In the genomic region with DNA sequence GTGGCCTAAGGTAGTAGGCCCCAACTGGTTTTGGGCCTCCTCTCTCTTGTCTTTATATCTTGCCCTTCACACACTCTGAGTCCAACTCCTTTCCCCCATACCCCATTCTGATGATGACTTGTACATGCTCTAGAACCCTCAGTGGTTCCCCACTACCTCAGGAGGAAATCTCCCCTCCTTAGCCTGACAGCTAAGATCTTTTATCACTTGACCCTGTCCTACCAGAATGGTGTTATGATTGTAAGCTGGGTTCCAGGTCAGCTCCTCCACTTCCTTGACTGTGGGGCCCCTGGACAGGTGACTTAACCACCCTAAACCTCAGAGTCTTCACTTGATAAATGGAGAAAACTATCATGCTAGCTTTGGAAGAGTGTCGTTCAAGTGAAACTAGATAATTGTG, we compare ENCODE assay signal across 3 cellular contexts.
TF ChIP-seq lines count a peak whose summit lies in the region.

No MANE protein-coding gene starts in this region.

TF ChIP-seq in SK-N-SH treated with all-trans-retinoic acid at 6 μM for 48 hours, 23 proteins besides CTCF, POLR2A, EP300 and RAD21:
- no peak for TF ChIP-seq RARB (CRISPR knock-in tag; IDR thresholded peaks at IDR 0.05)
- peak; percentile 98 for TF ChIP-seq ZNF70 (CRISPR knock-in tag; IDR thresholded peaks at IDR 0.05)
- TF ChIP-seq ZC3H10 (CRISPR knock-in tag; IDR thresholded peaks at IDR 0.05), result no peak
- no peak for TF ChIP-seq TCF4 (CRISPR knock-in tag; IDR thresholded peaks at IDR 0.05; ENCODE audit: borderline replicate concordance)

TF ChIP-seq in SK-N-SH, 30 proteins besides CTCF, POLR2A, EP300 and RAD21:
- TF ChIP-seq FOXM1 (IDR thresholded peaks at IDR 0.05; ENCODE audit: low read depth) (no peak), SIN3A (IDR thresholded peaks at IDR 0.05; ENCODE audit: borderline replicate concordance, low read depth, low read length) (no peak), JUND (IDR thresholded peaks at IDR 0.05) (no peak), ZBTB33 (IDR thresholded peaks at IDR 0.05; ENCODE audit: borderline replicate concordance, low read depth) (no peak), NRF1 (IDR thresholded peaks at IDR 0.05; ENCODE audit: low read depth, low read length) (no peak), TEAD4 (IDR thresholded peaks at IDR 0.05; ENCODE audit: borderline replicate concordance, insufficient read depth) (no peak), MXI1 (IDR thresholded peaks at IDR 0.05; ENCODE audit: low read depth, low read length) (no peak), SMC3 (IDR thresholded peaks at IDR 0.05; ENCODE audit: low read depth, low read length) (no peak), NFIC (IDR thresholded peaks at IDR 0.05; ENCODE audit: borderline replicate concordance) (no peak), MEF2A (IDR thresholded peaks at IDR 0.05; ENCODE audit: borderline replicate concordance, low read depth) (no peak), RCOR1 (IDR thresholded peaks at IDR 0.05; ENCODE audit: low read length) (no peak), RXRA (IDR thresholded peaks at IDR 0.05; ENCODE audit: borderline replicate concordance, low read depth) (no peak), FOXJ3 (CRISPR knock-in tag; IDR thresholded peaks at IDR 0.05) (no peak), USF1 (IDR thresholded peaks at IDR 0.05; ENCODE audit: borderline replicate concordance, low read depth) (no peak), GABPA (IDR thresholded peaks at IDR 0.05; ENCODE audit: low read depth) (no peak), POLR2AphosphoS5 (IDR thresholded peaks at IDR 0.05; ENCODE audit: low read depth, low read length) (no peak), CHD2 (IDR thresholded peaks at IDR 0.05; ENCODE audit: low read length, partially characterized antibody) (no peak), GATA2 (CRISPR knock-in tag; IDR thresholded peaks at IDR 0.05) (no peak), EZH2phosphoT487 (IDR thresholded peaks at IDR 0.05; ENCODE audit: borderline replicate concordance, low read depth) (no peak)
- TF ChIP-seq, protein P1, sequence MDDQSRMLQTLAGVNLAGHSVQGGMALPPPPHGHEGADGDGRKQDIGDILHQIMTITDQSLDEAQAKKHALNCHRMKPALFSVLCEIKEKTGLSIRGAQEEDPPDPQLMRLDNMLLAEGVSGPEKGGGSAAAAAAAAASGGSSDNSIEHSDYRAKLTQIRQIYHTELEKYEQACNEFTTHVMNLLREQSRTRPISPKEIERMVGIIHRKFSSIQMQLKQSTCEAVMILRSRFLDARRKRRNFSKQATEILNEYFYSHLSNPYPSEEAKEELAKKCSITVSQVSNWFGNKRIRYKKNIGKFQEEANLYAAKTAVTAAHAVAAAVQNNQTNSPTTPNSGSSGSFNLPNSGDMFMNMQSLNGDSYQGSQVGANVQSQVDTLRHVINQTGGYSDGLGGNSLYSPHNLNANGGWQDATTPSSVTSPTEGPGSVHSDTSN (IDR thresholded peaks at IDR 0.05), result no peak

TF ChIP-seq in H1, 55 proteins besides CTCF, POLR2A, EP300 and RAD21:
- TF ChIP-seq HDAC2 (IDR thresholded peaks at IDR 0.05; ENCODE audit: borderline replicate concordance in 1 of 2, low read depth in 2 of 2, low read length in 2 of 2) (no peak), MAFK (IDR thresholded peaks at IDR 0.05; ENCODE audit: low read depth, low read length) (no peak), RXRA (IDR thresholded peaks at IDR 0.05; ENCODE audit: insufficient read depth, low read depth, low read length) (no peak), BACH1 (IDR thresholded peaks at IDR 0.05; ENCODE audit: low read length) (no peak), SRF (IDR thresholded peaks at IDR 0.05; ENCODE audit: low read depth, low read length) (no peak), SAP30 (IDR thresholded peaks at IDR 0.05; ENCODE audit: insufficient read depth, insufficient replicate concordance, low read length) (no peak), EZH2 (IDR thresholded peaks at IDR 0.05; ENCODE audit: low read depth, low read length, severe bottlenecking) (no peak), JUN (IDR thresholded peaks at IDR 0.05; ENCODE audit: low read depth, low read length) (no peak), SP1 (IDR thresholded peaks at IDR 0.05; ENCODE audit: low read depth, low read length) (no peak), NANOG (IDR thresholded peaks at IDR 0.05; ENCODE audit: insufficient read depth, low read depth, low read length, poor library complexity, severe bottlenecking) (no peak), CHD2 (IDR thresholded peaks at IDR 0.05; ENCODE audit: low read length) (no peak)
- TF ChIP-seq, protein P2, sequence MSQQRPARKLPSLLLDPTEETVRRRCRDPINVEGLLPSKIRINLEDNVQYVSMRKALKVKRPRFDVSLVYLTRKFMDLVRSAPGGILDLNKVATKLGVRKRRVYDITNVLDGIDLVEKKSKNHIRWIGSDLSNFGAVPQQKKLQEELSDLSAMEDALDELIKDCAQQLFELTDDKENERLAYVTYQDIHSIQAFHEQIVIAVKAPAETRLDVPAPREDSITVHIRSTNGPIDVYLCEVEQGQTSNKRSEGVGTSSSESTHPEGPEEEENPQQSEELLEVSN (IDR thresholded peaks at IDR 0.05), result no peak
- TF ChIP-seq, protein P3, sequence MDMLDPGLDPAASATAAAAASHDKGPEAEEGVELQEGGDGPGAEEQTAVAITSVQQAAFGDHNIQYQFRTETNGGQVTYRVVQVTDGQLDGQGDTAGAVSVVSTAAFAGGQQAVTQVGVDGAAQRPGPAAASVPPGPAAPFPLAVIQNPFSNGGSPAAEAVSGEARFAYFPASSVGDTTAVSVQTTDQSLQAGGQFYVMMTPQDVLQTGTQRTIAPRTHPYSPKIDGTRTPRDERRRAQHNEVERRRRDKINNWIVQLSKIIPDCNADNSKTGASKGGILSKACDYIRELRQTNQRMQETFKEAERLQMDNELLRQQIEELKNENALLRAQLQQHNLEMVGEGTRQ (IDR thresholded peaks at IDR 0.05; ENCODE audit: low read length), result no peak
- TF ChIP-seq, protein P4, sequence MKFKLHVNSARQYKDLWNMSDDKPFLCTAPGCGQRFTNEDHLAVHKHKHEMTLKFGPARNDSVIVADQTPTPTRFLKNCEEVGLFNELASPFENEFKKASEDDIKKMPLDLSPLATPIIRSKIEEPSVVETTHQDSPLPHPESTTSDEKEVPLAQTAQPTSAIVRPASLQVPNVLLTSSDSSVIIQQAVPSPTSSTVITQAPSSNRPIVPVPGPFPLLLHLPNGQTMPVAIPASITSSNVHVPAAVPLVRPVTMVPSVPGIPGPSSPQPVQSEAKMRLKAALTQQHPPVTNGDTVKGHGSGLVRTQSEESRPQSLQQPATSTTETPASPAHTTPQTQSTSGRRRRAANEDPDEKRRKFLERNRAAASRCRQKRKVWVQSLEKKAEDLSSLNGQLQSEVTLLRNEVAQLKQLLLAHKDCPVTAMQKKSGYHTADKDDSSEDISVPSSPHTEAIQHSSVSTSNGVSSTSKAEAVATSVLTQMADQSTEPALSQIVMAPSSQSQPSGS (IDR thresholded peaks at IDR 0.05; ENCODE audit: low read length), result no peak
